Comparison of ENCODE assay signal across 9 cellular contexts in the genomic region with DNA sequence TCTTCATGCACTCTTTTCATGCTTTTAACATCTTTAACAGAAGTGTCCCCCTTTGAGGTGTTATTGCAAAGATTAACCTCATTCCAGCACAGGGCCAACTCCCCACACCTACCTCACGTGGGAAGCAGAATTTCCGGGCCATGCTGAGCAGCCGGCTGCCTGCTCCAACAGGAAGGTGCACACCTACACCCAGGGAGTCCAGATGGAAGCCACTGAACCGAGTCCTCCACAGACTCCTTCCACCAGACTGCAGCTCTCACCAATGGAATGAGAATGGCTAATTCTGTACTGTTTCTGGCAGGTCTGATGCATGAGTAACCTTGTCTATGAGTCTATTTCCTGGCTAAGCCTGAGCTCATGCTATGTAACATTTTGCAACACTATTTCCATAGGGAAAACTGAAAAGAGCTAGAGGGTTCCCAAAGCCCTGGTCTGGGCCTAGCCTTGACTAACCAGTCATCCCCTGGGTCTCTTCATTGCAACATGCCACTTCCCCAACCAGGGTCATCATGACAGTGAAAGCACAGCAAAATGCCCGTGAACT. TPM values are rescaled to one million over a fixed set of nuclear protein-coding genes. Genes with fewer than 3 reads are reported as not detected.
DNase-seq lines count a peak whose midpoint lies in the region; ATAC-seq and TF ChIP-seq lines count a peak whose summit lies in the region.
"Had no signal": no experiment of that assay in that cellular context is flagged by ENCODE, and none has a peak within 500 bp of the region (broad histone marks: within the 10 kb centered on the region; RNA-seq: fewer than 3 reads in every experiment).

No MANE protein-coding gene starts in this region.

- no peak overlapping the region for H3K9ac ChIP-seq in MM.1S (ENCODE audit: low read length)

- peak in 1 of 2 donors; percentile 11 for ATAC-seq in natural killer cell treated with Interleukin-12 subunit alpha and Interleukin-12 subunit beta and Interleukin-15 and Interleukin-18, amount 100 ng/mL, for 72 hours
- ATAC-seq in HG03135 (IDR thresholded peaks at IDR 0.05; ENCODE audit: unreplicated experiment) = no peak

- DNase-seq in BJ (ENCODE audit: low read depth) = peak; percentile 73
- peak; percentile 84 for DNase-seq in NCI-H1694 treated with DMSO at 0.1 percent for 48 hours (lab: John Stamatoyannopoulos, UW)
- peak; percentile 89 for DNase-seq in dermis blood vessel endothelial cell
- DNase-seq in natural killer cell treated with Interleukin-12 subunit alpha and Interleukin-12 subunit beta and Interleukin-15 and Interleukin-18, amount 100 ng/mL, for 72 hours (ENCODE audit: low spot score) = peak; percentile 45
- DNase-seq in effector memory CD4-positive, alpha-beta T cell = no peak
- no peak for DNase-seq in COLO668 (lab: John Stamatoyannopoulos, UW; ENCODE audit: unreplicated experiment)
- DNase-seq in MM.1S = no peak

- no peak overlapping the region for H2AFZ ChIP-seq in MM.1S (ENCODE audit: low read length)

- no peaks in the 10 kb centered on the region for H3K4me1 ChIP-seq in effector memory CD4-positive, alpha-beta T cell (ENCODE audit: control insufficient read depth, insufficient read depth, low read length, poor library complexity, severe bottlenecking)
- no peaks in the 10 kb centered on the region for H3K4me1 ChIP-seq in MM.1S (ENCODE audit: low read length)

- no peaks in the 10 kb centered on the region for H3K9me3 Mint-ChIP-seq in natural killer cell treated with Interleukin-12 subunit alpha and Interleukin-12 subunit beta and Interleukin-15 and Interleukin-18, amount 100 ng/mL, for 72 hours

- H3K79me2 ChIP-seq in MM.1S (ENCODE audit: low read length) = no peaks in the 10 kb centered on the region

- H3K9me2 ChIP-seq in MM.1S (replicated peaks; ENCODE audit: insufficient read depth, low read length) = no peaks in the 10 kb centered on the region

- peaks cover 18% of the 10 kb centered on the region for H3K36me3 Mint-ChIP-seq in natural killer cell treated with Interleukin-12 subunit alpha and Interleukin-12 subunit beta and Interleukin-15 and Interleukin-18, amount 100 ng/mL, for 72 hours

- no peaks in the 10 kb centered on the region for H3K9me3 ChIP-seq in effector memory CD4-positive, alpha-beta T cell (ENCODE audit: control insufficient read depth, low read length)
- no peaks in the 10 kb centered on the region for H3K9me3 ChIP-seq in MM.1S (replicated peaks; ENCODE audit: insufficient read depth, low read length)

- CTCF ChIA-PET in BJ (lab: Yijun Ruan, JAX) = interaction anchor here (1.0 kb wide), 1 partner anchor 94 kb away, joined by 3 read pairs; no protein-coding TSS in a partner anchor

- peak overlapping the region; percentile 72 to 91 for H3K27ac Mint-ChIP-seq in natural killer cell treated with Interleukin-12 subunit alpha and Interleukin-12 subunit beta and Interleukin-15 and Interleukin-18, amount 100 ng/mL, for 72 hours

- POLR2A ChIA-PET in BJ (lab: Charles Lee) = interaction anchor here (1.5 kb wide), 1 partner anchor 32 kb away, joined by 4 read pairs; no protein-coding TSS in a partner anchor

- H3F3A ChIP-seq in MM.1S (ENCODE audit: insufficient read depth, low read length) = no peaks in the 10 kb centered on the region

- H3K4me3 ChIP-seq in BJ (ENCODE audit: low read depth, low read length) (no peak overlapping the region), MM.1S (ENCODE audit: low read length) (no peak overlapping the region)
- no peak overlapping the region for H3K4me3 ChIP-seq in effector memory CD4-positive, alpha-beta T cell (ENCODE audit: insufficient read depth, low read depth, low read length, poor library complexity, severe bottlenecking)

- H3K36me3 ChIP-seq in BJ (ENCODE audit: control insufficient read depth, insufficient read depth, low read length) = peaks cover 22% of the 10 kb centered on the region
- H3K36me3 ChIP-seq in effector memory CD4-positive, alpha-beta T cell (ENCODE audit: control insufficient read depth, insufficient read depth, low read length) = peaks cover 43% of the 10 kb centered on the region
- no peaks in the 10 kb centered on the region for H3K36me3 ChIP-seq in MM.1S (replicated peaks; ENCODE audit: insufficient read depth, low read length)

- no peak for TF ChIP-seq CTCF in BJ (IDR thresholded peaks at IDR 0.05; ENCODE audit: insufficient read depth, low read depth, low read length)
- no peak for TF ChIP-seq CTCF in MM.1S (IDR thresholded peaks at IDR 0.05; ENCODE audit: low read length)

- no peaks in the 10 kb centered on the region for H4K20me1 ChIP-seq in MM.1S (ENCODE audit: insufficient read depth, low read length)

- H3K27me3 ChIP-seq in BJ (ENCODE audit: control insufficient read depth, insufficient read depth, low read length) (no peaks in the 10 kb centered on the region), MM.1S (replicated peaks; ENCODE audit: insufficient read depth, low read length) (no peaks in the 10 kb centered on the region)
- H3K27me3 ChIP-seq in effector memory CD4-positive, alpha-beta T cell (replicated peaks; ENCODE audit: control insufficient read depth, insufficient read depth, low read length, poor library complexity, severe bottlenecking) = no peaks in the 10 kb centered on the region

- no peaks in the 10 kb centered on the region for H3K27me3 Mint-ChIP-seq in natural killer cell treated with Interleukin-12 subunit alpha and Interleukin-12 subunit beta and Interleukin-15 and Interleukin-18, amount 100 ng/mL, for 72 hours

- H3K4me2 ChIP-seq in MM.1S (ENCODE audit: low read depth, low read length) = no peak overlapping the region

- no peak overlapping the region for H3K27ac ChIP-seq in effector memory CD4-positive, alpha-beta T cell (ENCODE audit: insufficient read depth, low read length, poor library complexity, severe bottlenecking)
- H3K27ac ChIP-seq in MM.1S (ENCODE audit: low read length) = no peak overlapping the region

- H3K4me3 Mint-ChIP-seq in natural killer cell treated with Interleukin-12 subunit alpha and Interleukin-12 subunit beta and Interleukin-15 and Interleukin-18, amount 100 ng/mL, for 72 hours = peak overlapping the region; percentile 19

- peaks cover 33 to 48% of the 10 kb centered on the region in 2 donors for H3K4me1 Mint-ChIP-seq in natural killer cell treated with Interleukin-12 subunit alpha and Interleukin-12 subunit beta and Interleukin-15 and Interleukin-18, amount 100 ng/mL, for 72 hours (ENCODE audit: low read depth in 2 of 2)

RNA-seq across cellular contexts. Expression of gene ERFE, which starts 11.0 kb away (rescaled TPM):
- 1.2 and 2.9 TPM in 2 replicates for polyA plus RNA-seq in BJ (2011; rRNA removed)
- polyA minus RNA-seq in BJ (2011; rRNA and poly(A)+ RNA removed) = 0.93 and 1.1 TPM in 2 replicates
- total RNA-seq in dermis blood vessel endothelial cell = 0.34 and 0.47 TPM in 2 replicates
- 1 to 10 TPM in 1 of 2 donors, under 1 TPM in 1; 0.20 to 3.8 TPM for total RNA-seq in natural killer cell treated with Interleukin-12 subunit alpha and Interleukin-12 subunit beta and Interleukin-15 and Interleukin-18, amount 100 ng/mL, for 72 hours

RNA-seq across cellular contexts. Expression of gene KLHL30, which starts 31.3 kb away (rescaled TPM):
- 0.29 and 0.58 TPM in 2 replicates for polyA plus RNA-seq in BJ (2011; rRNA removed)
- polyA minus RNA-seq in BJ (2011; rRNA and poly(A)+ RNA removed) = 0.57 and 1.6 TPM in 2 replicates
- not detected in 2 replicates for total RNA-seq in dermis blood vessel endothelial cell
- total RNA-seq in natural killer cell treated with Interleukin-12 subunit alpha and Interleukin-12 subunit beta and Interleukin-15 and Interleukin-18, amount 100 ng/mL, for 72 hours = not detected
- total RNA-seq: T-helper 2 cell treated with Interferon-gamma antibody and Interleukin-4, amounts not matched to agents 100 ng/mL and 5 ng/mL, for 36 hours had no signal

RNA-seq across cellular contexts. Expression of gene ILKAP, which starts 33.7 kb away (rescaled TPM):
- 28.4 and 31.1 TPM in 2 replicates for polyA plus RNA-seq in BJ (2011; rRNA removed)
- polyA minus RNA-seq in BJ (2011; rRNA and poly(A)+ RNA removed) = 13.3 and 14.8 TPM in 2 replicates
- total RNA-seq in dermis blood vessel endothelial cell = 17.7 and 18.7 TPM in 2 replicates
- 10 to 100 TPM; 75.8 to 99.7 TPM for total RNA-seq in natural killer cell treated with Interleukin-12 subunit alpha and Interleukin-12 subunit beta and Interleukin-15 and Interleukin-18, amount 100 ng/mL, for 72 hours

Comparison
In these comparisons a context has a peak if more than half of its experiments do, and no peak if none do; other contexts are left out.
1. DNase-seq: peak in BJ (single experiment), NCI-H1694 treated with DMSO at 0.1 percent for 48 hours (single experiment), dermis blood vessel endothelial cell (single experiment) and natural killer cell treated with Interleukin-12 subunit alpha and Interleukin-12 subunit beta and Interleukin-15 and Interleukin-18, amount 100 ng/mL, for 72 hours (single experiment); none in effector memory CD4-positive, alpha-beta T cell (0 of 3), COLO668 (single experiment) and MM.1S (single experiment).